Comparison of ENCODE assay signal across 19 cellular contexts in genomic region chr14:22098435-22098834, GRCh38.
DNase-seq lines count a peak whose midpoint lies in the region; ATAC-seq and TF ChIP-seq lines count a peak whose summit lies in the region.
"Had no signal": no experiment of that assay in that cellular context is flagged by ENCODE, and none has a peak within 500 bp of the region (broad histone marks: within the 10 kb centered on the region; RNA-seq: fewer than 3 reads in every experiment).

No MANE protein-coding gene starts in this region.

- H2AFZ ChIP-seq in KMS-11 (ENCODE audit: low read depth): no peak overlapping the region

- no peak for TF ChIP-seq EP300 in sigmoid colon (IDR thresholded peaks at IDR 0.05)

- peak overlapping the region; percentile 42 for H3K27ac Mint-ChIP-seq in activated CD4-positive, alpha-beta T cell treated with anti-CD3 and anti-CD28 coated beads for 36 hours
- peak overlapping the region; percentile 87 for H3K27ac Mint-ChIP-seq in activated T-helper 2 cell treated with anti-CD3 and anti-CD28 coated beads, Interferon-gamma antibody, Interleukin-2, Interleukin-4, amounts not matched to agents 10 μg/mL and 5 μg/mL and 100 μg/mL, durations not matched to agents 14 hours and 24 hours and 36 hours
- H3K27ac Mint-ChIP-seq: B cell; dendritic cell treated with granulocyte-macrophage colony-stimulating factor and Interleukin-4, amounts not matched to agents 40 ng/mL and 50 ng/mL, for 4 days; progenitor cell of endocrine pancreas had no signal

- H3K4me1 Mint-ChIP-seq in activated CD4-positive, alpha-beta T cell treated with anti-CD3 and anti-CD28 coated beads for 36 hours: peaks cover 41% of the 10 kb centered on the region
- H3K4me1 Mint-ChIP-seq in activated T-helper 2 cell treated with anti-CD3 and anti-CD28 coated beads, Interferon-gamma antibody, Interleukin-2, Interleukin-4, amounts not matched to agents 10 μg/mL and 5 μg/mL and 100 μg/mL, durations not matched to agents 14 hours and 24 hours and 36 hours (ENCODE audit: low read depth): peaks cover 44% of the 10 kb centered on the region

- no peak overlapping the region for H3K9ac ChIP-seq in KMS-11

- H3K79me2 ChIP-seq in KMS-11 (ENCODE audit: insufficient read depth, low read depth): no peaks in the 10 kb centered on the region

- no peak for DNase-seq in activated CD4-positive, alpha-beta T cell treated with anti-CD3 and anti-CD28 coated beads for 36 hours
- no peak for DNase-seq in activated CD4-positive, alpha-beta T cell treated with anti-CD3 and anti-CD28 coated beads for 1 hour
- DNase-seq in activated T-helper 2 cell treated with anti-CD3 and anti-CD28 coated beads, Interferon-gamma antibody, Interleukin-2, Interleukin-4, amounts not matched to agents 10 μg/mL and 5 μg/mL and 100 μg/mL, durations not matched to agents 14 hours and 24 hours and 36 hours (ENCODE audit: low spot score): no peak
- DNase-seq in sigmoid colon (no peak), AG08396 (ENCODE audit: low spot score) (no peak)
- DNase-seq: activated effector memory CD4-positive, alpha-beta T cell treated with Interleukin-2 at 50 U/mL for 16 hours; aorta; glutamatergic neuron; NCI-H1417; NCI-H2107; NCI-H446 treated with DMSO at 0.1 percent for 48 hours had no signal

- no peak for TF ChIP-seq POLR2A in sigmoid colon (IDR thresholded peaks at IDR 0.05)
- TF ChIP-seq POLR2A in GM18505 (IDR thresholded peaks at IDR 0.05; ENCODE audit: borderline replicate concordance, extremely low read depth, insufficient read depth, insufficient read length): no peak

- no peaks in the 10 kb centered on the region for H4K20me1 ChIP-seq in KMS-11 (ENCODE audit: insufficient read depth)

- no peaks in the 10 kb centered on the region for H3K27me3 ChIP-seq in KMS-11 (ENCODE audit: insufficient read depth, low read depth)
- no peaks in the 10 kb centered on the region for H3K27me3 ChIP-seq in sigmoid colon
- H3K27me3 ChIP-seq: SJSA1 had no signal

- no peak for TF ChIP-seq CTCF in KMS-11 (conservative IDR thresholded peaks at IDR 0.05; ENCODE audit: low read depth, low read length)
- TF ChIP-seq CTCF in sigmoid colon (IDR thresholded peaks at IDR 0.05): no peak

- no peak for ATAC-seq in activated CD4-positive, alpha-beta T cell treated with anti-CD3 and anti-CD28 coated beads for 36 hours
- ATAC-seq in GM18505 (IDR thresholded peaks at IDR 0.05; ENCODE audit: unreplicated experiment) (no peak), HG03378 (IDR thresholded peaks at IDR 0.05; ENCODE audit: unreplicated experiment) (no peak)
- ATAC-seq: Panc1 had no signal

- H3K27ac ChIP-seq in KMS-11 (no peak overlapping the region), sigmoid colon (peak overlapping the region; percentile 62 to 73 (median 72))
- H3K27ac ChIP-seq: SJSA1 had no signal

- POLR2A ChIA-PET in activated CD4-positive, alpha-beta T cell treated with anti-CD3 and anti-CD28 coated beads for 36 hours (lab: Charles Lee): interaction anchor here (1.1 kb wide), 1 partner anchor 458 kb away, joined by 3 read pairs; no protein-coding TSS in a partner anchor

- H3K9me3 ChIP-seq in sigmoid colon: no peaks in the 10 kb centered on the region
- H3K9me3 ChIP-seq: SJSA1 had no signal

- H3K9me3 Mint-ChIP-seq in activated CD4-positive, alpha-beta T cell treated with anti-CD3 and anti-CD28 coated beads for 36 hours (ENCODE audit: low read depth): no peaks in the 10 kb centered on the region
- no peaks in the 10 kb centered on the region for H3K9me3 Mint-ChIP-seq in activated T-helper 2 cell treated with anti-CD3 and anti-CD28 coated beads, Interferon-gamma antibody, Interleukin-2, Interleukin-4, amounts not matched to agents 10 μg/mL and 5 μg/mL and 100 μg/mL, durations not matched to agents 14 hours and 24 hours and 36 hours
- H3K9me3 Mint-ChIP-seq: dendritic cell treated with granulocyte-macrophage colony-stimulating factor and Interleukin-4, amounts not matched to agents 40 ng/mL and 50 ng/mL, for 4 days had no signal

- CTCF ChIA-PET in activated CD4-positive, alpha-beta T cell treated with anti-CD3 and anti-CD28 coated beads for 36 hours (lab: Charles Lee): interaction anchor here (0.5 to 6.5 kb wide), 6 partner anchors 9 to 111 kb away, joined by 3 to 42 read pairs (median 6); no protein-coding TSS in a partner anchor

- H3K27me3 Mint-ChIP-seq in activated CD4-positive, alpha-beta T cell treated with anti-CD3 and anti-CD28 coated beads for 36 hours: no peaks in the 10 kb centered on the region
- H3K27me3 Mint-ChIP-seq in activated T-helper 2 cell treated with anti-CD3 and anti-CD28 coated beads, Interferon-gamma antibody, Interleukin-2, Interleukin-4, amounts not matched to agents 10 μg/mL and 5 μg/mL and 100 μg/mL, durations not matched to agents 14 hours and 24 hours and 36 hours (ENCODE audit: low read depth): no peaks in the 10 kb centered on the region
- H3K27me3 Mint-ChIP-seq: dendritic cell treated with granulocyte-macrophage colony-stimulating factor and Interleukin-4, amounts not matched to agents 40 ng/mL and 50 ng/mL, for 4 days had no signal

- no peaks in the 10 kb centered on the region for H3K36me3 ChIP-seq in KMS-11 (ENCODE audit: insufficient read depth)
- H3K36me3 ChIP-seq in sigmoid colon: no peaks in the 10 kb centered on the region
- H3K36me3 ChIP-seq: SJSA1 had no signal

- peak overlapping the region; percentile 11; the same call in 1 of the 2 replicates for H3K4me2 ChIP-seq in KMS-11

- no peak overlapping the region for H3K4me3 Mint-ChIP-seq in activated CD4-positive, alpha-beta T cell treated with anti-CD3 and anti-CD28 coated beads for 36 hours
- no peak overlapping the region for H3K4me3 Mint-ChIP-seq in activated T-helper 2 cell treated with anti-CD3 and anti-CD28 coated beads, Interferon-gamma antibody, Interleukin-2, Interleukin-4, amounts not matched to agents 10 μg/mL and 5 μg/mL and 100 μg/mL, durations not matched to agents 14 hours and 24 hours and 36 hours (ENCODE audit: low read depth)
- H3K4me3 Mint-ChIP-seq: B cell; dendritic cell treated with granulocyte-macrophage colony-stimulating factor and Interleukin-4, amounts not matched to agents 40 ng/mL and 50 ng/mL, for 4 days had no signal

- H3K4me1 ChIP-seq in KMS-11 (ENCODE audit: low read depth, poor library complexity, severe bottlenecking) (peaks cover 49% of the 10 kb centered on the region), sigmoid colon (peaks cover 0 to 37% (median 26%) of the 10 kb centered on the region in 4 donors)
- H3K4me1 ChIP-seq: SJSA1 had no signal

- intact Hi-C loops in activated CD4-positive, alpha-beta T cell treated with anti-CD3 and anti-CD28 coated beads for 36 hours (cut with DNase I, micrococcal nuclease): loop anchor here in 1 of 2 experiments (5.0 kb wide), 1 partner anchor 96 kb away; no protein-coding TSS in a partner anchor
- intact Hi-C loops in activated T-helper 2 cell treated with anti-CD3 and anti-CD28 coated beads, Interferon-gamma antibody, Interleukin-2, Interleukin-4, amounts not matched to agents 10 μg/mL and 5 μg/mL and 100 μg/mL, durations not matched to agents 14 hours and 24 hours and 36 hours (cut with micrococcal nuclease): loop anchor here (5.0 kb wide), 1 partner anchor 96 kb away; no protein-coding TSS in a partner anchor
- intact Hi-C loops in sigmoid colon (cut with DNase I): no loop called here

- H3K36me3 Mint-ChIP-seq in activated CD4-positive, alpha-beta T cell treated with anti-CD3 and anti-CD28 coated beads for 36 hours (ENCODE audit: low read depth): no peaks in the 10 kb centered on the region
- H3K36me3 Mint-ChIP-seq in activated T-helper 2 cell treated with anti-CD3 and anti-CD28 coated beads, Interferon-gamma antibody, Interleukin-2, Interleukin-4, amounts not matched to agents 10 μg/mL and 5 μg/mL and 100 μg/mL, durations not matched to agents 14 hours and 24 hours and 36 hours (ENCODE audit: low read depth): no peaks in the 10 kb centered on the region

- H3K4me3 ChIP-seq in KMS-11 (IDR thresholded peaks at IDR 0.05; ENCODE audit: insufficient read depth, low read depth, low read length) (no peak overlapping the region), sigmoid colon (no peak overlapping the region)
- H3K4me3 ChIP-seq: SJSA1 had no signal
